ENCODE assay signal across 8 cellular contexts in genomic region chr5:138033916-138034315, GRCh38. TPM values are rescaled to one million over a fixed set of nuclear protein-coding genes. Genes with fewer than 3 reads are reported as not detected.
A peak's percentile ranks its signal among the peaks of the same experiment; 100 is the strongest.
DNase-seq lines count a peak whose midpoint lies in the region; ATAC-seq, FAIRE-seq and TF ChIP-seq lines count a peak whose summit lies in the region.

No MANE protein-coding gene starts in this region.

- ATAC-seq in HG02970 (IDR thresholded peaks at IDR 0.05; ENCODE audit: low FRiP score, unreplicated experiment): no peak
- ATAC-seq in GM19035 (IDR thresholded peaks at IDR 0.05; ENCODE audit: unreplicated experiment): no peak

- peaks cover 16% of the 10 kb centered on the region for H3K36me3 ChIP-seq in SJSA1
- H3K36me3 ChIP-seq in spleen: no peaks in the 10 kb centered on the region

- H3K4me3 ChIP-seq in SJSA1 (peak overlapping the region; percentile 99; the same call in 1 of the 2 replicates), fibroblast of the aortic adventitia (ENCODE audit: low read depth, low read length) (peak overlapping the region; percentile 94), spleen (peak overlapping the region in 2 of 8 donors; percentile 85 to 98)

- 76 to 87% (median 83%) methylated on average over 2 of the region's 2 CpGs for WGBS in spleen, 5 donors

- peak; percentile 65 for FAIRE-seq in GM12892 (lab: Jason Lieb, UNC)

- TF ChIP-seq CTCF in fibroblast of the aortic adventitia (IDR thresholded peaks at IDR 0.05; ENCODE audit: insufficient read depth, low read length): no peak
- no peak for TF ChIP-seq CTCF in spleen (IDR thresholded peaks at IDR 0.05 in 8 of 11, conservative IDR thresholded peaks at IDR 0.05 in 3 of 11)

- H3K9me3 ChIP-seq in SJSA1 (replicated peaks) (no peaks in the 10 kb centered on the region), spleen (no peaks in the 10 kb centered on the region)

- H3K27me3 ChIP-seq in SJSA1 (replicated peaks) (no peaks in the 10 kb centered on the region), spleen (replicated peaks in 1 of 7) (no peaks in the 10 kb centered on the region)

- no peak for DNase-seq in GM12892 (ENCODE audit: insufficient read length)
- DNase-seq in SJSA1 (ENCODE audit: low read depth in 1 of 2, low spot score in 2 of 2): peak; percentile 61 to 72
- DNase-seq in fibroblast of the aortic adventitia (ENCODE audit: low read depth): peak; percentile 74
- DNase-seq in spleen: no peak
- no peak for DNase-seq in globus pallidus (ENCODE audit: low spot score)
- DNase-seq in activated CD8-positive, alpha-beta memory T cell treated with anti-CD3 and anti-CD28 coated beads, Interleukin-2, amount 50 U/mL, for 4 hours: no peak

- intact Hi-C loops in spleen (cut with DNase I; ENCODE audit: low total_unique reads): no loop called here

- TF ChIP-seq POLR2A in GM12892 (IDR thresholded peaks at IDR 0.05; ENCODE audit: low read depth, low read length): no peak
- TF ChIP-seq POLR2A in spleen (IDR thresholded peaks at IDR 0.05): no peak

- H3K27ac ChIP-seq in SJSA1 (peak overlapping the region; percentile 99), spleen (peak overlapping the region; percentile 94 to 100 (median 100))

- peaks cover 28% of the 10 kb centered on the region for H3K4me1 ChIP-seq in SJSA1 (replicated peaks)
- peaks cover 27 to 58% (median 48%) of the 10 kb centered on the region in 6 donors for H3K4me1 ChIP-seq in spleen

RNA-seq across cellular contexts. Expression of gene FAM13B, which starts 1.0 kb away (rescaled TPM):
- polyA plus RNA-seq in GM12892 (2012; ENCODE audit: missing spikeins): 20.9 TPM
- 21.6 and 32.7 TPM in 2 replicates for total RNA-seq in SJSA1 (2014; rRNA removed; shearing (Covaris generic))
- total RNA-seq in fibroblast of the aortic adventitia (ENCODE audit: low replicate concordance) (42.8 and 50.0 TPM in 2 replicates), spleen (10 to 100 TPM; 57.6 to 91.9 (median 67.6) TPM)
- polyA plus RNA-seq in spleen: 10 to 100 TPM; 11.3 to 14.5 (median 11.5) TPM

RNA-seq across cellular contexts. Expression of gene WNT8A, which starts 49.9 kb away (rescaled TPM):
- not detected for polyA plus RNA-seq in GM12892 (2012; ENCODE audit: missing spikeins)
- total RNA-seq in SJSA1 (2014; rRNA removed; shearing (Covaris generic)): not detected in 2 replicates
- total RNA-seq in fibroblast of the aortic adventitia (ENCODE audit: low replicate concordance) (not detected in 2 replicates), spleen (under 1 TPM in 1 of 7 donors, not detected in 6; 0.60 TPM)
- polyA plus RNA-seq in spleen: under 1 TPM in 1 of 3 donors, not detected in 2; 0.05 TPM

Comparison
In these comparisons a context has a peak if more than half of its experiments do, and no peak if none do; other contexts are left out.
1. DNase-seq: peak in SJSA1 (2 of 2) and fibroblast of the aortic adventitia (single experiment); none in GM12892 (single experiment), spleen (single experiment), globus pallidus (single experiment) and activated CD8-positive, alpha-beta memory T cell treated with anti-CD3 and anti-CD28 coated beads, Interleukin-2, amount 50 U/mL, for 4 hours (single experiment).